8 cellular contexts compared by ENCODE assay signal in the genomic region with DNA sequence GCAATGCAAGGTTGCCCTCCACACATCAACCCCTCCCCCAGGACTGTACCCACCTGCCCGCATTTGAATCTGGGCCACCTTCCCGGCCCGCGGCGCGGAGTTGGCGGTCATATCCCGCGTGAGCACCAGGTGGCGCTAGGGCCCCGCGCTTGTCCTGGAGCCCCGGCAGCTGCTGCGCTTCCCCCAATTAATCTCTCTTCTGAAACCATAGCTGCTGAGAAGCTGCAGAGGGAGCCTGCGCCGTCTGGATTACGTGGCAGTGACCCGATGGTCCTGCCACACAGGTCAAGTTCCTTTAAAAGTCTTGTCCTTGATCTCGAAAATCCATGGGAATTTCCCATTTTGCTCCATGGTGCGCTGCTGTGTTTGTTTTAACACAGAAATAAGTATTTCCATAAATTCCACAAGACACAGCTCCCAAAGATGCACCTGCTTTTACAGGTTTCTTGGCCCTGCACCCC. TPM values are rescaled to one million over a fixed set of nuclear protein-coding genes. Genes with fewer than 3 reads are reported as not detected.
DNase-seq lines count a peak whose midpoint lies in the region; ATAC-seq and TF ChIP-seq lines count a peak whose summit lies in the region.

No MANE protein-coding gene starts in this region.

- no peak overlapping the region for H3K4me3 ChIP-seq in HL-60 (replicated peaks; ENCODE audit: insufficient read depth, low read length)

- peak; percentile 72 to 81 for DNase-seq in AML-193 (lab: John Stamatoyannopoulos, UW)
- DNase-seq in HL-60 (ENCODE audit: low read depth in 1 of 2, low spot score in 1 of 2) = peak in 1 of 2 experiments; percentile 56
- peak; percentile 93 for DNase-seq in NOMO-1 (lab: John Stamatoyannopoulos, UW; ENCODE audit: unreplicated experiment in 2 of 2)
- DNase-seq in activated CD8-positive, alpha-beta memory T cell treated with anti-CD3 and anti-CD28 coated beads for 24 hours = peak; percentile 98
- DNase-seq in effector memory CD8-positive, alpha-beta T cell = peak; percentile 76 to 87 (median 82)
- peak; percentile 95 for DNase-seq in mesenteric fat pad (ENCODE audit: low spot score)
- peak; percentile 56 to 58 for DNase-seq in stimulated activated CD8-positive, alpha-beta memory T cell treated with anti-CD3 and anti-CD28 coated beads, Interleukin-15, amount 100 ng/mL, for 4 hours (ENCODE audit: low read depth in 2 of 2)

- no peaks in the 10 kb centered on the region for H3K27me3 Mint-ChIP-seq in effector memory CD8-positive, alpha-beta T cell

- no peaks in the 10 kb centered on the region for H3K9me3 Mint-ChIP-seq in effector memory CD8-positive, alpha-beta T cell

- no peaks in the 10 kb centered on the region for H3K36me3 Mint-ChIP-seq in effector memory CD8-positive, alpha-beta T cell (ENCODE audit: insufficient read depth)

- H3K4me3 Mint-ChIP-seq in effector memory CD8-positive, alpha-beta T cell = no peak overlapping the region

- no peaks in the 10 kb centered on the region for H3K27me3 ChIP-seq in HL-60 (ENCODE audit: insufficient read depth, poor library complexity, severe bottlenecking)

- no peak overlapping the region for H3K27ac Mint-ChIP-seq in effector memory CD8-positive, alpha-beta T cell

- H3K4me1 Mint-ChIP-seq in effector memory CD8-positive, alpha-beta T cell (ENCODE audit: low read depth in 2 of 2) = peaks cover 6% of the 10 kb centered on the region in 2 donors

- peak; percentile 23 for TF ChIP-seq CTCF in HL-60 (IDR thresholded peaks at IDR 0.05; ENCODE audit: insufficient read depth, low read length)

- no peak overlapping the region for H3K27ac ChIP-seq in HL-60 (replicated peaks)

- ATAC-seq in GM19035 (IDR thresholded peaks at IDR 0.05; ENCODE audit: unreplicated experiment) = peak; percentile 68
- peak; percentile 88 for ATAC-seq in effector memory CD8-positive, alpha-beta T cell (replicated peaks)

RNA-seq across cellular contexts. Expression of gene COX4I1, which starts 22.0 kb away (rescaled TPM):
- total RNA-seq in mesenteric fat pad = 419 TPM

RNA-seq across cellular contexts. Expression of gene EMC8, which starts 22.1 kb away (rescaled TPM):
- 31.5 TPM for total RNA-seq in mesenteric fat pad
